ENCODE assay signal across 3 cellular contexts in genomic region chr19:47583161-47583560, GRCh38. TPM values are rescaled to one million over a fixed set of nuclear protein-coding genes. Genes with fewer than 3 reads are reported as not detected.
"Had no signal": no experiment of that assay in that cellular context is flagged by ENCODE, and none has a peak within 500 bp of the region (broad histone marks: within the 10 kb centered on the region; RNA-seq: fewer than 3 reads in every experiment).

No MANE protein-coding gene starts in this region.

RNA-seq across cellular contexts. Expression of gene ZNF541, which starts 10.2 kb away (rescaled TPM):
- total RNA-seq: activated B cell treated with CpG ODN at 0.5 μM for 24 hours, endodermal cell, occipital lobe had no signal
